Comparison of ENCODE assay signal across 2 cellular contexts in the genomic region with DNA sequence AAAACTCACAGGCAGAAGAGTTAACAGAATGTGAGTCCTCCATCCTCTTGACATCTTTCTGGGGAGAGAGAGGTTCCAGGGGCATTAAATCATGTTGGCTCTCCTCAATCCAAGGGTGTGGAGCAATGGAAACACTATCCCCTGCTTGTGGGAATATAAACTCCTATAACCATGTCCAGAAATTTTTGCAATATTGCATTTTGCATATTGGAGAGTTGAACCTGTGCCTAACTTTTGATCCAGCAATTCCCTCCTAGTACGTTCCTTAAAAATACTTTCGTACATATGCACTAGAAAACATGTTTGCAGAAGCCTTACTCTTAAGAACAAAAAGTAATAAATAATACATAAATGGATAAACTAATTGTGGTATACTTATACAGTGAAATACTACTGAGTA.
TF ChIP-seq lines count a peak whose summit lies in the region.

No MANE protein-coding gene starts in this region.

TF ChIP-seq in HepG2, 621 proteins besides CTCF, POLR2A, EP300 and RAD21:
- TF ChIP-seq, protein P1, sequence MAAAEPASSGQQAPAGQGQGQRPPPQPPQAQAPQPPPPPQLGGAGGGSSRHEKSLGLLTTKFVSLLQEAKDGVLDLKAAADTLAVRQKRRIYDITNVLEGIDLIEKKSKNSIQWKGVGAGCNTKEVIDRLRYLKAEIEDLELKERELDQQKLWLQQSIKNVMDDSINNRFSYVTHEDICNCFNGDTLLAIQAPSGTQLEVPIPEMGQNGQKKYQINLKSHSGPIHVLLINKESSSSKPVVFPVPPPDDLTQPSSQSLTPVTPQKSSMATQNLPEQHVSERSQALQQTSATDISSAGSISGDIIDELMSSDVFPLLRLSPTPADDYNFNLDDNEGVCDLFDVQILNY (CRISPR knock-in tag; conservative IDR thresholded peaks at IDR 0.05): no peak
- TF ChIP-seq SETDB1 (CRISPR knock-in tag; IDR thresholded peaks at IDR 0.05; ENCODE audit: borderline replicate concordance) (no peak), MAFK (conservative IDR thresholded peaks at IDR 0.05 in 1 of 2, IDR thresholded peaks at IDR 0.05 in 1 of 2; ENCODE audit: low read length in 2 of 2) (peak; percentile 42 to 56; a peak in 3 of 4 replicates), POLR2AphosphoS2 (IDR thresholded peaks at IDR 0.05; ENCODE audit: low read depth, low read length) (no peak), ZNF253 (CRISPR knock-in tag; IDR thresholded peaks at IDR 0.05; ENCODE audit: borderline replicate concordance) (no peak), ZNF687 (CRISPR knock-in tag; IDR thresholded peaks at IDR 0.05) (no peak), ZGPAT (CRISPR knock-in tag; IDR thresholded peaks at IDR 0.05) (no peak)

TF ChIP-seq in K562, 482 proteins besides CTCF, POLR2A, EP300 and RAD21:
- 0 out of 2 replicates have a peak, but pooled peaks have one; percentile 16 for TF ChIP-seq MAFF (IDR thresholded peaks at IDR 0.05; ENCODE audit: low read length)
- 0 out of 2 replicates have a peak, but pooled peaks have one; percentile 11 for TF ChIP-seq MAFG (tag; conservative IDR thresholded peaks at IDR 0.05)
- no peak for TF ChIP-seq CBFA2T3 (IDR thresholded peaks at IDR 0.05)
- peak; percentile 38; the same call in 1 of the 2 replicates for TF ChIP-seq ZNF316 (IDR thresholded peaks at IDR 0.05)
- TF ChIP-seq RAD51 (IDR thresholded peaks at IDR 0.05; ENCODE audit: borderline replicate concordance, low read depth): no peak
- no peak for TF ChIP-seq ZNF395 (CRISPR knock-in tag; IDR thresholded peaks at IDR 0.05)
- TF ChIP-seq, protein P2, sequence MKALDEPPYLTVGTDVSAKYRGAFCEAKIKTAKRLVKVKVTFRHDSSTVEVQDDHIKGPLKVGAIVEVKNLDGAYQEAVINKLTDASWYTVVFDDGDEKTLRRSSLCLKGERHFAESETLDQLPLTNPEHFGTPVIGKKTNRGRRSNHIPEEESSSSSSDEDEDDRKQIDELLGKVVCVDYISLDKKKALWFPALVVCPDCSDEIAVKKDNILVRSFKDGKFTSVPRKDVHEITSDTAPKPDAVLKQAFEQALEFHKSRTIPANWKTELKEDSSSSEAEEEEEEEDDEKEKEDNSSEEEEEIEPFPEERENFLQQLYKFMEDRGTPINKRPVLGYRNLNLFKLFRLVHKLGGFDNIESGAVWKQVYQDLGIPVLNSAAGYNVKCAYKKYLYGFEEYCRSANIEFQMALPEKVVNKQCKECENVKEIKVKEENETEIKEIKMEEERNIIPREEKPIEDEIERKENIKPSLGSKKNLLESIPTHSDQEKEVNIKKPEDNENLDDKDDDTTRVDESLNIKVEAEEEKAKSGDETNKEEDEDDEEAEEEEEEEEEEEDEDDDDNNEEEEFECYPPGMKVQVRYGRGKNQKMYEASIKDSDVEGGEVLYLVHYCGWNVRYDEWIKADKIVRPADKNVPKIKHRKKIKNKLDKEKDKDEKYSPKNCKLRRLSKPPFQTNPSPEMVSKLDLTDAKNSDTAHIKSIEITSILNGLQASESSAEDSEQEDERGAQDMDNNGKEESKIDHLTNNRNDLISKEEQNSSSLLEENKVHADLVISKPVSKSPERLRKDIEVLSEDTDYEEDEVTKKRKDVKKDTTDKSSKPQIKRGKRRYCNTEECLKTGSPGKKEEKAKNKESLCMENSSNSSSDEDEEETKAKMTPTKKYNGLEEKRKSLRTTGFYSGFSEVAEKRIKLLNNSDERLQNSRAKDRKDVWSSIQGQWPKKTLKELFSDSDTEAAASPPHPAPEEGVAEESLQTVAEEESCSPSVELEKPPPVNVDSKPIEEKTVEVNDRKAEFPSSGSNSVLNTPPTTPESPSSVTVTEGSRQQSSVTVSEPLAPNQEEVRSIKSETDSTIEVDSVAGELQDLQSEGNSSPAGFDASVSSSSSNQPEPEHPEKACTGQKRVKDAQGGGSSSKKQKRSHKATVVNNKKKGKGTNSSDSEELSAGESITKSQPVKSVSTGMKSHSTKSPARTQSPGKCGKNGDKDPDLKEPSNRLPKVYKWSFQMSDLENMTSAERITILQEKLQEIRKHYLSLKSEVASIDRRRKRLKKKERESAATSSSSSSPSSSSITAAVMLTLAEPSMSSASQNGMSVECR (CRISPR knock-in tag; IDR thresholded peaks at IDR 0.05): no peak
- TF ChIP-seq HES1 (IDR thresholded peaks at IDR 0.05; ENCODE audit: low read depth): no peak
- TF ChIP-seq EHMT2 (IDR thresholded peaks at IDR 0.05): no peak
- no peak for TF ChIP-seq ZNF76 (CRISPR knock-in tag; IDR thresholded peaks at IDR 0.05; ENCODE audit: borderline replicate concordance)
- no peak for TF ChIP-seq RBM22 (IDR thresholded peaks at IDR 0.05; ENCODE audit: low read depth, low read length, poor library complexity, severe bottlenecking)
- TF ChIP-seq C11orf30 (IDR thresholded peaks at IDR 0.05; ENCODE audit: low read depth): peak; percentile 60
- TF ChIP-seq ZBTB7A (IDR thresholded peaks at IDR 0.05; ENCODE audit: borderline replicate concordance, control insufficient read depth, low read depth, low read length): no peak
